In the genomic region with DNA sequence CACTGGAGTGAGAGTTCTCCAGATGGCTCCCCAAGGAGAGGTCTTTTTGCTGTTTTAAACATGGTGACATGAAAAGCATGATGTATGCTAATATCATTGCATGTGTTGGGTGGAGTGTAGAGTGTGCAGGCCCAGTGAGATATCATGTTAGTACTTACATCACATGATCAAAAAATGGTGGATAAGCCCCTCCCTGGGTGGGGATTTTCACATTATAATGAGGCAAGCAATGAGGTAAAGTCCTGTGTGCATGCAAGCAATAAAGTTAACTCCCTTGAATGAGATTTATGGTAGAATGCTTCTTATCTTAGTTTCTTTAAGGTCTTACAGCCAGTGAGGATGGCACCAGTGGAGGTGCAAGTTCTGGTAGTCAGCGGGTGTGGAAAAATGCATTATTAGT, we compare ENCODE assay signal across 1 cellular context.
TF ChIP-seq lines count a peak whose summit lies in the region.

No MANE protein-coding gene starts in this region.

TF ChIP-seq in GM12878, 131 proteins besides CTCF, POLR2A, EP300 and RAD21:
- TF ChIP-seq RFX5 (IDR thresholded peaks at IDR 0.05; ENCODE audit: low read depth, low read length) (no peak), BCL11A (IDR thresholded peaks at IDR 0.05; ENCODE audit: low read depth, low read length) (no peak), ZNF622 (IDR thresholded peaks at IDR 0.05) (no peak), FOXM1 (IDR thresholded peaks at IDR 0.05; ENCODE audit: low read depth, low read length) (no peak), CBX3 (IDR thresholded peaks at IDR 0.05; ENCODE audit: borderline replicate concordance, low read depth) (no peak), SIN3A (IDR thresholded peaks at IDR 0.05; ENCODE audit: low read depth, low read length) (no peak), ZNF687 (IDR thresholded peaks at IDR 0.05) (no peak), ASH2L (IDR thresholded peaks at IDR 0.05; ENCODE audit: borderline replicate concordance, low read depth) (no peak), ZZZ3 (IDR thresholded peaks at IDR 0.05; ENCODE audit: control insufficient read depth, insufficient read length, low read depth) (no peak), NBN (IDR thresholded peaks at IDR 0.05) (no peak), NFIC (IDR thresholded peaks at IDR 0.05; ENCODE audit: low read depth, low read length) (no peak), MTA2 (IDR thresholded peaks at IDR 0.05; ENCODE audit: low read depth) (no peak), YY1 (IDR thresholded peaks at IDR 0.05; ENCODE audit: low read depth, low read length) (no peak), RAD51 (IDR thresholded peaks at IDR 0.05) (no peak), ZNF207 (IDR thresholded peaks at IDR 0.05; ENCODE audit: borderline replicate concordance) (no peak), E2F4 (IDR thresholded peaks at IDR 0.05; ENCODE audit: low read depth, low read length) (no peak), SKIL (IDR thresholded peaks at IDR 0.05; ENCODE audit: low read depth, poor library complexity, severe bottlenecking) (no peak)
- TF ChIP-seq, protein P1, sequence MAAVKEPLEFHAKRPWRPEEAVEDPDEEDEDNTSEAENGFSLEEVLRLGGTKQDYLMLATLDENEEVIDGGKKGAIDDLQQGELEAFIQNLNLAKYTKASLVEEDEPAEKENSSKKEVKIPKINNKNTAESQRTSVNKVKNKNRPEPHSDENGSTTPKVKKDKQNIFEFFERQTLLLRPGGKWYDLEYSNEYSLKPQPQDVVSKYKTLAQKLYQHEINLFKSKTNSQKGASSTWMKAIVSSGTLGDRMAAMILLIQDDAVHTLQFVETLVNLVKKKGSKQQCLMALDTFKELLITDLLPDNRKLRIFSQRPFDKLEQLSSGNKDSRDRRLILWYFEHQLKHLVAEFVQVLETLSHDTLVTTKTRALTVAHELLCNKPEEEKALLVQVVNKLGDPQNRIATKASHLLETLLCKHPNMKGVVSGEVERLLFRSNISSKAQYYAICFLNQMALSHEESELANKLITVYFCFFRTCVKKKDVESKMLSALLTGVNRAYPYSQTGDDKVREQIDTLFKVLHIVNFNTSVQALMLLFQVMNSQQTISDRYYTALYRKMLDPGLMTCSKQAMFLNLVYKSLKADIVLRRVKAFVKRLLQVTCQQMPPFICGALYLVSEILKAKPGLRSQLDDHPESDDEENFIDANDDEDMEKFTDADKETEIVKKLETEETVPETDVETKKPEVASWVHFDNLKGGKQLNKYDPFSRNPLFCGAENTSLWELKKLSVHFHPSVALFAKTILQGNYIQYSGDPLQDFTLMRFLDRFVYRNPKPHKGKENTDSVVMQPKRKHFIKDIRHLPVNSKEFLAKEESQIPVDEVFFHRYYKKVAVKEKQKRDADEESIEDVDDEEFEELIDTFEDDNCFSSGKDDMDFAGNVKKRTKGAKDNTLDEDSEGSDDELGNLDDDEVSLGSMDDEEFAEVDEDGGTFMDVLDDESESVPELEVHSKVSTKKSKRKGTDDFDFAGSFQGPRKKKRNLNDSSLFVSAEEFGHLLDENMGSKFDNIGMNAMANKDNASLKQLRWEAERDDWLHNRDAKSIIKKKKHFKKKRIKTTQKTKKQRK (IDR thresholded peaks at IDR 0.05; ENCODE audit: low read depth, low read length): no peak
- TF ChIP-seq, protein P2, sequence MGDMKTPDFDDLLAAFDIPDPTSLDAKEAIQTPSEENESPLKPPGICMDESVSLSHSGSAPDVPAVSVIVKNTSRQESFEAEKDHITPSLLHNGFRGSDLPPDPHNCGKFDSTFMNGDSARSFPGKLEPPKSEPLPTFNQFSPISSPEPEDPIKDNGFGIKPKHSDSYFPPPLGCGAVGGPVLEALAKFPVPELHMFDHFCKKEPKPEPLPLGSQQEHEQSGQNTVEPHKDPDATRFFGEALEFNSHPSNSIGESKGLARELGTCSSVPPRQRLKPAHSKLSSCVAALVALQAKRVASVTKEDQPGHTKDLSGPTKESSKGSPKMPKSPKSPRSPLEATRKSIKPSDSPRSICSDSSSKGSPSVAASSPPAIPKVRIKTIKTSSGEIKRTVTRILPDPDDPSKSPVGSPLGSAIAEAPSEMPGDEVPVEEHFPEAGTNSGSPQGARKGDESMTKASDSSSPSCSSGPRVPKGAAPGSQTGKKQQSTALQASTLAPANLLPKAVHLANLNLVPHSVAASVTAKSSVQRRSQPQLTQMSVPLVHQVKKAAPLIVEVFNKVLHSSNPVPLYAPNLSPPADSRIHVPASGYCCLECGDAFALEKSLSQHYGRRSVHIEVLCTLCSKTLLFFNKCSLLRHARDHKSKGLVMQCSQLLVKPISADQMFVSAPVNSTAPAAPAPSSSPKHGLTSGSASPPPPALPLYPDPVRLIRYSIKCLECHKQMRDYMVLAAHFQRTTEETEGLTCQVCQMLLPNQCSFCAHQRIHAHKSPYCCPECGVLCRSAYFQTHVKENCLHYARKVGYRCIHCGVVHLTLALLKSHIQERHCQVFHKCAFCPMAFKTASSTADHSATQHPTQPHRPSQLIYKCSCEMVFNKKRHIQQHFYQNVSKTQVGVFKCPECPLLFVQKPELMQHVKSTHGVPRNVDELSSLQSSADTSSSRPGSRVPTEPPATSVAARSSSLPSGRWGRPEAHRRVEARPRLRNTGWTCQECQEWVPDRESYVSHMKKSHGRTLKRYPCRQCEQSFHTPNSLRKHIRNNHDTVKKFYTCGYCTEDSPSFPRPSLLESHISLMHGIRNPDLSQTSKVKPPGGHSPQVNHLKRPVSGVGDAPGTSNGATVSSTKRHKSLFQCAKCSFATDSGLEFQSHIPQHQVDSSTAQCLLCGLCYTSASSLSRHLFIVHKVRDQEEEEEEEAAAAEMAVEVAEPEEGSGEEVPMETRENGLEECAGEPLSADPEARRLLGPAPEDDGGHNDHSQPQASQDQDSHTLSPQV (IDR thresholded peaks at IDR 0.05): no peak
- TF ChIP-seq, protein P3, sequence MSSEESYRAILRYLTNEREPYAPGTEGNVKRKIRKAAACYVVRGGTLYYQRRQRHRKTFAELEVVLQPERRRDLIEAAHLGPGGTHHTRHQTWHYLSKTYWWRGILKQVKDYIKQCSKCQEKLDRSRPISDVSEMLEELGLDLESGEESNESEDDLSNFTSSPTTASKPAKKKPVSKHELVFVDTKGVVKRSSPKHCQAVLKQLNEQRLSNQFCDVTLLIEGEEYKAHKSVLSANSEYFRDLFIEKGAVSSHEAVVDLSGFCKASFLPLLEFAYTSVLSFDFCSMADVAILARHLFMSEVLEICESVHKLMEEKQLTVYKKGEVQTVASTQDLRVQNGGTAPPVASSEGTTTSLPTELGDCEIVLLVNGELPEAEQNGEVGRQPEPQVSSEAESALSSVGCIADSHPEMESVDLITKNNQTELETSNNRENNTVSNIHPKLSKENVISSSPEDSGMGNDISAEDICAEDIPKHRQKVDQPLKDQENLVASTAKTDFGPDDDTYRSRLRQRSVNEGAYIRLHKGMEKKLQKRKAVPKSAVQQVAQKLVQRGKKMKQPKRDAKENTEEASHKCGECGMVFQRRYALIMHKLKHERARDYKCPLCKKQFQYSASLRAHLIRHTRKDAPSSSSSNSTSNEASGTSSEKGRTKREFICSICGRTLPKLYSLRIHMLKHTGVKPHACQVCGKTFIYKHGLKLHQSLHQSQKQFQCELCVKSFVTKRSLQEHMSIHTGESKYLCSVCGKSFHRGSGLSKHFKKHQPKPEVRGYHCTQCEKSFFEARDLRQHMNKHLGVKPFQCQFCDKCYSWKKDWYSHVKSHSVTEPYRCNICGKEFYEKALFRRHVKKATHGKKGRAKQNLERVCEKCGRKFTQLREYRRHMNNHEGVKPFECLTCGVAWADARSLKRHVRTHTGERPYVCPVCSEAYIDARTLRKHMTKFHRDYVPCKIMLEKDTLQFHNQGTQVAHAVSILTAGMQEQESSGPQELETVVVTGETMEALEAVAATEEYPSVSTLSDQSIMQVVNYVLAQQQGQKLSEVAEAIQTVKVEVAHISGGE (CRISPR knock-in tag; IDR thresholded peaks at IDR 0.05): no peak
